8 cellular contexts compared by ENCODE assay signal in the genomic region with DNA sequence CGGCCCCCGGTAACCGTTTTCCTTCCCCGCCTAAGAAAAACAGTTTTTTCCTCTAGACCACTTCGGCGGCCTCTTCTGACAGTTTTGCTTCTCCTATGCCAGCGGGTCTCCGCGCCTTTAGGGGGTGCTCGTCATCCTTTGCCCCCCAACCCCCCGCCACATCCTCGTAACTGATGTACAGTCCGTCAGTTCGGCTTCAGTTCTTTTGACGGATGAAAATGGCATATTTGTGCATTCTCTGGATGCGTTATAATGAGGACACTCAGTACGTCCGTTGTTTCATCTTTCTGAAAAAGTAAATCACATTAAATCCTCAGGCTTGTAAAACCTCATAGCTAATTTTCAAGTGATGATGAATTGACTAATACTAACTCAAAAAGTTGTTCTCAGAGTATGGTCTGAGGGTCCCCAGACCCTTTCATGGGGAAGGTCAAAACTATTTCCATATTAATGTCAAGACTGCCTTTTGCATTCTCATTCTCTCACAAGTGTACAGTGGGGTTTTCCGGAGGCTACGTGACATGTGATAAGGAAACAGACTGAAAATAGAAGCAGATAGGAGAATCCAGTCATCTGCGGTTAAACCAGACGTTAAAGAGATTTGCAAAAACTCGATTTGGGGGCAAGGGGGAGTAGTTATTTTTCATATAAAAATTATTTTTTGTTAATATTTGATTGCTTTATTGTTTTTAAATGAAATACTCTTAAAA. TPM values are rescaled to one million over a fixed set of nuclear protein-coding genes. Genes with fewer than 3 reads are reported as not detected.
DNase-seq lines count a peak whose midpoint lies in the region; ATAC-seq, FAIRE-seq and TF ChIP-seq lines count a peak whose summit lies in the region.

No MANE protein-coding gene starts in this region.

- peaks cover 40% of the 10 kb centered on the region for H3K4me1 Mint-ChIP-seq in activated CD8-positive, alpha-beta T cell treated with anti-CD3 and anti-CD28 coated beads for 36 hours (ENCODE audit: low read depth)

- no peak overlapping the region for H2BK12ac ChIP-seq in neuronal stem cell (ENCODE audit: low read length)

- peaks cover 10% of the 10 kb centered on the region for H3F3A ChIP-seq in MM.1S (ENCODE audit: insufficient read depth, low read length)

- H3K9ac ChIP-seq in MM.1S (ENCODE audit: low read length) (peak overlapping the region; percentile 98), neuronal stem cell (ENCODE audit: low read depth, low read length, poor library complexity) (no peak overlapping the region)

- peak overlapping the region; percentile 83 for H3K4me2 ChIP-seq in MM.1S (ENCODE audit: low read depth, low read length)
- peak overlapping the region; percentile 64 for H3K4me2 ChIP-seq in neuronal stem cell (ENCODE audit: insufficient read depth, low read length, poor library complexity, severe bottlenecking)

- DNase-seq in NCI-H82 (lab: John Stamatoyannopoulos, UW), result peak; percentile 33
- DNase-seq in NCI-H82 treated with DMSO at 0.1 percent for 48 hours (lab: John Stamatoyannopoulos, UW; ENCODE audit: unreplicated experiment), result no peak
- DNase-seq in H54 (ENCODE audit: insufficient read length, low spot score), result no peak
- peak; percentile 19 for DNase-seq in MM.1S
- peak; percentile 77 for DNase-seq in activated CD8-positive, alpha-beta T cell treated with anti-CD3 and anti-CD28 coated beads for 36 hours
- DNase-seq in fibroblast of mammary gland (ENCODE audit: low read depth), result peak; percentile 35
- peak; percentile 9 for DNase-seq in neuronal stem cell (ENCODE audit: low spot score)
- DNase-seq in LoVo (ENCODE audit: low spot score), result no peak

- H2BK5ac ChIP-seq in neuronal stem cell (ENCODE audit: low read length), result peak overlapping the region; percentile 100

- H3K14ac ChIP-seq in neuronal stem cell (ENCODE audit: low read length), result no peak overlapping the region

- H3K36me3 ChIP-seq in MM.1S (replicated peaks; ENCODE audit: insufficient read depth, low read length) (no peaks in the 10 kb centered on the region), neuronal stem cell (replicated peaks in 1 of 2; ENCODE audit: control insufficient read depth in 2 of 2, insufficient read depth in 2 of 2, low read length in 2 of 2) (peaks cover 0 to 26% of the 10 kb centered on the region in 2 donors)

- no peak overlapping the region for H2BK15ac ChIP-seq in neuronal stem cell (ENCODE audit: low read length)

- peak overlapping the region; percentile 75 for H2AFZ ChIP-seq in MM.1S (ENCODE audit: low read length)
- H2AFZ ChIP-seq in neuronal stem cell (ENCODE audit: low read length), result peak overlapping the region; percentile 98

- FAIRE-seq in H54 (lab: Jason Lieb, UNC), result peak; percentile 65

- H3K27ac ChIP-seq in MM.1S (ENCODE audit: low read length) (peak overlapping the region; percentile 94; the same call in 1 of the 2 replicates), neuronal stem cell (replicated peaks; ENCODE audit: low read length) (peak overlapping the region; percentile 99)

- H3K27ac Mint-ChIP-seq in activated CD8-positive, alpha-beta T cell treated with anti-CD3 and anti-CD28 coated beads for 36 hours, result peak overlapping the region; percentile 99

- H2AK5ac ChIP-seq in neuronal stem cell (ENCODE audit: low read depth, low read length), result no peak overlapping the region

- H4K8ac ChIP-seq in neuronal stem cell (ENCODE audit: low read depth, low read length), result no peak overlapping the region

- WGBS in neuronal stem cell (ENCODE audit: extremely low coverage in 2 of 2, insufficient read length in 2 of 2, insufficient replicate concordance in 1 of 2), 2 donors, result no CpG with 5 or more reads among the region's 23 CpGs

- H3K4me3 ChIP-seq in MM.1S (ENCODE audit: low read length) (peak overlapping the region; percentile 86), fibroblast of mammary gland (ENCODE audit: control insufficient read depth, low read depth, low read length) (peak overlapping the region; percentile 86), neuronal stem cell (ENCODE audit: low read length in 2 of 2) (peak overlapping the region; percentile 77 to 96)

- peaks cover 27% of the 10 kb centered on the region for H4K20me1 ChIP-seq in MM.1S (ENCODE audit: insufficient read depth, low read length)

- CTCF ChIA-PET in activated CD8-positive, alpha-beta T cell treated with anti-CD3 and anti-CD28 coated beads for 36 hours (lab: Charles Lee), result no interaction called here

- H3K23ac ChIP-seq in neuronal stem cell (ENCODE audit: low read depth, low read length, poor library complexity), result no peak overlapping the region

- H3K18ac ChIP-seq in neuronal stem cell (ENCODE audit: low read length), result peak overlapping the region; percentile 78

- no peak overlapping the region for H2BK120ac ChIP-seq in neuronal stem cell (ENCODE audit: low read depth, low read length)

- peak; percentile 18 for ATAC-seq in activated CD8-positive, alpha-beta T cell treated with anti-CD3 and anti-CD28 coated beads for 36 hours

- H3K4me3 Mint-ChIP-seq in activated CD8-positive, alpha-beta T cell treated with anti-CD3 and anti-CD28 coated beads for 36 hours, result peak overlapping the region; percentile 94

- POLR2A ChIA-PET in activated CD8-positive, alpha-beta T cell treated with anti-CD3 and anti-CD28 coated beads for 36 hours (lab: Charles Lee), result interaction anchor here (0.8 to 2.8 kb wide), 2 partner anchors 55 to 74 kb away, joined by 3 to 16 read pairs; no protein-coding TSS in a partner anchor

- TF ChIP-seq POLR2A in H54 (IDR thresholded peaks at IDR 0.05; ENCODE audit: low read depth, low read length), result no peak

- no peaks in the 10 kb centered on the region for H3K9me3 Mint-ChIP-seq in activated CD8-positive, alpha-beta T cell treated with anti-CD3 and anti-CD28 coated beads for 36 hours

- H3K9me3 ChIP-seq in MM.1S (replicated peaks; ENCODE audit: insufficient read depth, low read length), result no peaks in the 10 kb centered on the region
- H3K9me3 ChIP-seq in neuronal stem cell (replicated peaks in 1 of 2; ENCODE audit: control insufficient read depth in 2 of 2, insufficient read depth in 1 of 2, low read depth in 1 of 2, low read length in 2 of 2), result peaks cover 0 to 14% of the 10 kb centered on the region in 2 donors

- no peaks in the 10 kb centered on the region for H3K27me3 Mint-ChIP-seq in activated CD8-positive, alpha-beta T cell treated with anti-CD3 and anti-CD28 coated beads for 36 hours

- peaks cover 41% of the 10 kb centered on the region for H3K79me2 ChIP-seq in MM.1S (ENCODE audit: low read length)

- H3K4me1 ChIP-seq in MM.1S (ENCODE audit: low read length) (peaks cover 21% of the 10 kb centered on the region), neuronal stem cell (ENCODE audit: control insufficient read depth in 2 of 2, insufficient read depth in 1 of 2, low read depth in 1 of 2, low read length in 2 of 2) (peaks cover 2 to 5% of the 10 kb centered on the region in 2 donors)

- intact Hi-C loops in activated CD8-positive, alpha-beta T cell treated with anti-CD3 and anti-CD28 coated beads for 36 hours (cut with micrococcal nuclease), result loop anchor here (2.0 to 10.0 kb wide), 3 partner anchors 73 to 472 kb away; a partner anchor contains a TSS

- peak; percentile 52 for TF ChIP-seq CTCF in MM.1S (IDR thresholded peaks at IDR 0.05; ENCODE audit: low read length)
- TF ChIP-seq CTCF in activated CD8-positive, alpha-beta T cell treated with anti-CD3 and anti-CD28 coated beads for 36 hours (IDR thresholded peaks at IDR 0.05), result peak; percentile 29
- TF ChIP-seq CTCF in fibroblast of mammary gland (conservative IDR thresholded peaks at IDR 0.05; ENCODE audit: control insufficient read depth, insufficient read depth, low read depth, low read length), result peak; percentile 14

- H3K4ac ChIP-seq in neuronal stem cell (ENCODE audit: low read length), result no peak overlapping the region

- H3K9me2 ChIP-seq in MM.1S (replicated peaks; ENCODE audit: insufficient read depth, low read length), result no peaks in the 10 kb centered on the region

- peaks cover 2% of the 10 kb centered on the region for H3K79me1 ChIP-seq in neuronal stem cell (ENCODE audit: low read depth, low read length)

- H3K36me3 Mint-ChIP-seq in activated CD8-positive, alpha-beta T cell treated with anti-CD3 and anti-CD28 coated beads for 36 hours (ENCODE audit: low read depth), result peaks cover 30% of the 10 kb centered on the region

- no peaks in the 10 kb centered on the region for H3K27me3 ChIP-seq in MM.1S (replicated peaks; ENCODE audit: insufficient read depth, low read length)
- no peaks in the 10 kb centered on the region for H3K27me3 ChIP-seq in neuronal stem cell (ENCODE audit: control insufficient read depth in 3 of 3, insufficient read depth in 3 of 3, low read depth in 1 of 3, low read length in 3 of 3)

- H4K91ac ChIP-seq in neuronal stem cell (ENCODE audit: low read depth, low read length, poor library complexity), result no peak overlapping the region

RNA-seq across cellular contexts. Expression of a gene that starts 0.8 kb away (rescaled TPM):
- total RNA-seq in activated CD8-positive, alpha-beta T cell treated with anti-CD3 and anti-CD28 coated beads for 36 hours, result 1,000 to 10,000 TPM; 1,090 to 1,104 TPM
- polyA plus RNA-seq in neuronal stem cell (2013, experiment 1 of 2), result 2,438 TPM
- 2,582 TPM for polyA plus RNA-seq in neuronal stem cell (2013, experiment 2 of 2)

RNA-seq across cellular contexts. Expression of a gene that starts 53.7 kb away (rescaled TPM):
- total RNA-seq in activated CD8-positive, alpha-beta T cell treated with anti-CD3 and anti-CD28 coated beads for 36 hours, result 10 to 100 TPM; 33.9 to 35.0 TPM
- 0.73 TPM for polyA plus RNA-seq in neuronal stem cell (2013, experiment 1 of 2)
- polyA plus RNA-seq in neuronal stem cell (2013, experiment 2 of 2), result 0.76 TPM

Comparison
In these comparisons a context has a peak if more than half of its experiments do, and no peak if none do; other contexts are left out.
1. DNase-seq: peak in NCI-H82 (single experiment), MM.1S (single experiment), activated CD8-positive, alpha-beta T cell treated with anti-CD3 and anti-CD28 coated beads for 36 hours (single experiment), fibroblast of mammary gland (single experiment) and neuronal stem cell (single experiment); none in NCI-H82 treated with DMSO at 0.1 percent for 48 hours (single experiment), H54 (single experiment) and LoVo (single experiment).
2. Peak in every context shown above with its lines, with median percentiles within 50 percentile points of each other: H3K4me3 ChIP-seq and CTCF ChIP-seq.